1 cellular context compared by ENCODE assay signal in the genomic region with DNA sequence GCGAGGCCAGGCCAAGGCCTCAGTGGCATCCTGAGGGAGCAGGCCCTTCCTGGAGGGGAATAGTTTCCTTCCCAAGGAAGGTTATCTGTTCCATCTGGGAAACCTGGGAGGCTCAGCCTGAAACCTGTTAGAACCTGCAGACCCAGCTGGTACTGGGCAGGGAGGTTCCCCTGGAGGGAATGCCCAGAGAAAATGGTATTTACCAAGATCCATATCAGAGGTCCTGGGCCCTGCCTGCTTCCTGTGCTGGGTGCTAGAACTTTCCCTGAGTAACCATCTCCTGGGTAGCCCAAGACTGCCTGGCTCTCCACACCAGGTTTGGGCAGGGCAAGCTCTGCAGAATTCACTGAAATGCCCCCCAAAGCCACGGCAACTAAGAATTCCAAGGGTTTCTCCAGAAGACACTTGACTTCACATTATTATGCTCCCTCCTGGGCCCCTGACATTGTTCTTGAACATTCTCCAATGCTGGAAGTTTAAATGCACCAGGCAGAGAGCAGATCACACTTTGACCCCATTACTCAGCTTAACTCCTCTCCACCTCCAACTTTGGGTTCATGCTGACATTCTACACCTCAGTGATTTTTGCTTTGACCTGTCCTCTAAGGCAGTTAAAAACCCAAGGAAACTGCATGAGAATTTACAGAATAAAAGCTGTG.
TF ChIP-seq lines count a peak whose summit lies in the region.

No MANE protein-coding gene starts in this region.

TF ChIP-seq in HEK293, 187 proteins besides CTCF, POLR2A, EP300 and RAD21 (continued from another document):
- TF ChIP-seq, protein P1, sequence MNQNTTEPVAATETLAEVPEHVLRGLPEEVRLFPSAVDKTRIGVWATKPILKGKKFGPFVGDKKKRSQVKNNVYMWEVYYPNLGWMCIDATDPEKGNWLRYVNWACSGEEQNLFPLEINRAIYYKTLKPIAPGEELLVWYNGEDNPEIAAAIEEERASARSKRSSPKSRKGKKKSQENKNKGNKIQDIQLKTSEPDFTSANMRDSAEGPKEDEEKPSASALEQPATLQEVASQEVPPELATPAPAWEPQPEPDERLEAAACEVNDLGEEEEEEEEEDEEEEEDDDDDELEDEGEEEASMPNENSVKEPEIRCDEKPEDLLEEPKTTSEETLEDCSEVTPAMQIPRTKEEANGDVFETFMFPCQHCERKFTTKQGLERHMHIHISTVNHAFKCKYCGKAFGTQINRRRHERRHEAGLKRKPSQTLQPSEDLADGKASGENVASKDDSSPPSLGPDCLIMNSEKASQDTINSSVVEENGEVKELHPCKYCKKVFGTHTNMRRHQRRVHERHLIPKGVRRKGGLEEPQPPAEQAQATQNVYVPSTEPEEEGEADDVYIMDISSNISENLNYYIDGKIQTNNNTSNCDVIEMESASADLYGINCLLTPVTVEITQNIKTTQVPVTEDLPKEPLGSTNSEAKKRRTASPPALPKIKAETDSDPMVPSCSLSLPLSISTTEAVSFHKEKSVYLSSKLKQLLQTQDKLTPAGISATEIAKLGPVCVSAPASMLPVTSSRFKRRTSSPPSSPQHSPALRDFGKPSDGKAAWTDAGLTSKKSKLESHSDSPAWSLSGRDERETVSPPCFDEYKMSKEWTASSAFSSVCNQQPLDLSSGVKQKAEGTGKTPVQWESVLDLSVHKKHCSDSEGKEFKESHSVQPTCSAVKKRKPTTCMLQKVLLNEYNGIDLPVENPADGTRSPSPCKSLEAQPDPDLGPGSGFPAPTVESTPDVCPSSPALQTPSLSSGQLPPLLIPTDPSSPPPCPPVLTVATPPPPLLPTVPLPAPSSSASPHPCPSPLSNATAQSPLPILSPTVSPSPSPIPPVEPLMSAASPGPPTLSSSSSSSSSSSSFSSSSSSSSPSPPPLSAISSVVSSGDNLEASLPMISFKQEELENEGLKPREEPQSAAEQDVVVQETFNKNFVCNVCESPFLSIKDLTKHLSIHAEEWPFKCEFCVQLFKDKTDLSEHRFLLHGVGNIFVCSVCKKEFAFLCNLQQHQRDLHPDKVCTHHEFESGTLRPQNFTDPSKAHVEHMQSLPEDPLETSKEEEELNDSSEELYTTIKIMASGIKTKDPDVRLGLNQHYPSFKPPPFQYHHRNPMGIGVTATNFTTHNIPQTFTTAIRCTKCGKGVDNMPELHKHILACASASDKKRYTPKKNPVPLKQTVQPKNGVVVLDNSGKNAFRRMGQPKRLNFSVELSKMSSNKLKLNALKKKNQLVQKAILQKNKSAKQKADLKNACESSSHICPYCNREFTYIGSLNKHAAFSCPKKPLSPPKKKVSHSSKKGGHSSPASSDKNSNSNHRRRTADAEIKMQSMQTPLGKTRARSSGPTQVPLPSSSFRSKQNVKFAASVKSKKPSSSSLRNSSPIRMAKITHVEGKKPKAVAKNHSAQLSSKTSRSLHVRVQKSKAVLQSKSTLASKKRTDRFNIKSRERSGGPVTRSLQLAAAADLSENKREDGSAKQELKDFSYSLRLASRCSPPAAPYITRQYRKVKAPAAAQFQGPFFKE (tag by site-specific recombination; IDR thresholded peaks at IDR 0.05; ENCODE audit: borderline replicate concordance): no peak
- peak; percentile 75 for TF ChIP-seq ZBTB20 (tag by site-specific recombination; IDR thresholded peaks at IDR 0.05)
- TF ChIP-seq OVOL3 (tag by site-specific recombination; IDR thresholded peaks at IDR 0.05): no peak
- no peak for TF ChIP-seq ZNF629 (tag by site-specific recombination; IDR thresholded peaks at IDR 0.05)
